8 cellular contexts compared by ENCODE assay signal in the genomic region with DNA sequence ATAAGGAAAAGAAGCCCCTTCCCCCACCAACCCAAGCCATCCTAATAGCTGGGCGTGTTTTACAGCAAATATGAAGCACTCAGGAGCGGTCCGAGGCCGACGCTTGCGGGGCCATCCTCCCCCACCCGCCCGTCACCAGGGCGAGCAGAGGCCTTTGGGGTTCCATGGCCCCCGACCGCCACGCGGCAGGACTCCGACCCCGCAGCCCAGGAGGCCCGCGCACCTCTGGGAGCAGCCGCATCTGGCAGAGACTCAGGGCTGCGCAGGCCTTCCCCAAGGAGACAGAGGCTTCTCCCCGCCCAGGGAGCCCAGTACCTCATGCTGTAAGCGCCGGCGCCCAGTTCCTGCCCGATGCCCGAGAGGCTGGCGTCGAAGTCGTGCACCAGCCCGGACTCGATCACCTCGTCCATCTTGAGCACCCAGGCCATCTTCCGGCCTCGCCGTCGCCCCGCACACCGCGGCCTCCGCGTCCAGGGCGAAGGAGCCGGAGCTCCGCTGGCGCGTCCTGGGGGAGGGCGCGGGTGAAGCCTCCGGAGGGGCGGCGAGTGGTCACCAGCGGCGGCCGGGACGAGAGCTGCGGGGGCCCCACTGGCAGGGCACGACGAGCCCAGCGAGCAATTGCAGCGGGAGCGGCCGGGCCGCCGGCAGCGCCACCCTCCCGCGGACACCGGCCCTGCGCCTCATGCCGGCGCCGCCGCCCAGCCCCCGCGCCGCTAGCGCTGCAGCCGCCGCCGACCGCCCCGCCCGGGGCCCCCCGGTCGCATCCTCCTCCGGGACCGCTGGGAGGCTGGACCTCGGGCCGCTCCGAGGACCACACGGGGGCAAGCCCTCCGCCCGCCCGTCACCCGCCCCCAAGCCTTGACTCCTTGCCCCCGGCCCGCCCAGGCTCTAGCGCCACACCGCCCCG. TPM values are rescaled to one million over a fixed set of nuclear protein-coding genes. Genes with fewer than 3 reads are reported as not detected.
DNase-seq lines count a peak whose midpoint lies in the region; ATAC-seq and TF ChIP-seq lines count a peak whose summit lies in the region.

No MANE protein-coding gene starts in this region.

- H3K4me1 ChIP-seq in hepatocyte (ENCODE audit: insufficient read depth) (peaks cover 6% of the 10 kb centered on the region), rectal smooth muscle tissue (ENCODE audit: control insufficient read depth, insufficient read depth, low read length) (peaks cover 6% of the 10 kb centered on the region)

- H3K4me3 ChIP-seq in hepatocyte (peak overlapping the region; percentile 73), rectal smooth muscle tissue (ENCODE audit: low read length) (peak overlapping the region; percentile 75)

- H3K27me3 ChIP-seq in hepatocyte: no peaks in the 10 kb centered on the region
- no peaks in the 10 kb centered on the region for H3K27me3 ChIP-seq in rectal smooth muscle tissue (ENCODE audit: control insufficient read depth, insufficient read depth, low read length)

- peak overlapping the region; percentile 57 for H2AFZ ChIP-seq in hepatocyte

- 2% methylated on average over 55 of the region's 99 CpGs for WGBS in hepatocyte (ENCODE audit: low lambda C conversion rate, missing lambda C conversion rate)

- peaks cover 40% of the 10 kb centered on the region for H4K20me1 ChIP-seq in hepatocyte (ENCODE audit: insufficient read depth, poor library complexity, severe bottlenecking)

- ATAC-seq in GM19023 (IDR thresholded peaks at IDR 0.05; ENCODE audit: unreplicated experiment) (peak; percentile 21), HG03159 (IDR thresholded peaks at IDR 0.05; ENCODE audit: unreplicated experiment) (peak; percentile 19)

- H3K9ac ChIP-seq in rectal smooth muscle tissue (ENCODE audit: low read length): peak overlapping the region; percentile 59

- peaks cover 51% of the 10 kb centered on the region for H3K79me2 ChIP-seq in hepatocyte

- peak; percentile 10 for TF ChIP-seq CTCF in hepatocyte (IDR thresholded peaks at IDR 0.05; ENCODE audit: poor library complexity)

- no peaks in the 10 kb centered on the region for H3K9me2 ChIP-seq in hepatocyte (replicated peaks; ENCODE audit: insufficient read depth)

- H3K36me3 ChIP-seq in hepatocyte (replicated peaks; ENCODE audit: insufficient read depth, low read depth) (no peaks in the 10 kb centered on the region), rectal smooth muscle tissue (ENCODE audit: control insufficient read depth, insufficient read depth, low read length) (no peaks in the 10 kb centered on the region)

- no peaks in the 10 kb centered on the region for H3K9me3 ChIP-seq in hepatocyte (ENCODE audit: low read depth)

- H3K27ac ChIP-seq in angular gyrus (ENCODE audit: low read depth, low read length) (peak overlapping the region; percentile 68), hepatocyte (peak overlapping the region; percentile 99), rectal smooth muscle tissue (ENCODE audit: low read depth, low read length) (peak overlapping the region; percentile 92)

- peak overlapping the region; percentile 87 for H3K4me2 ChIP-seq in hepatocyte

- DNase-seq in CD1c-positive myeloid dendritic cell (ENCODE audit: extremely low spot score) (peak; percentile 58), SW480 (ENCODE audit: low spot score) (peak; percentile 50), hepatocyte (ENCODE audit: low spot score) (peak; percentile 90), NCI-H524 treated with DMSO at 0.1 percent for 48 hours (lab: John Stamatoyannopoulos, UW) (no peak)

RNA-seq across cellular contexts. Expression of a gene that starts 0.5 kb away (rescaled TPM):
- 47.8 and 50.3 TPM in 2 replicates for total RNA-seq in hepatocyte
- 32.7 and 33.5 TPM in 2 replicates for polyA plus RNA-seq in hepatocyte
